Comparison of ENCODE assay signal across 8 cellular contexts in the genomic region with DNA sequence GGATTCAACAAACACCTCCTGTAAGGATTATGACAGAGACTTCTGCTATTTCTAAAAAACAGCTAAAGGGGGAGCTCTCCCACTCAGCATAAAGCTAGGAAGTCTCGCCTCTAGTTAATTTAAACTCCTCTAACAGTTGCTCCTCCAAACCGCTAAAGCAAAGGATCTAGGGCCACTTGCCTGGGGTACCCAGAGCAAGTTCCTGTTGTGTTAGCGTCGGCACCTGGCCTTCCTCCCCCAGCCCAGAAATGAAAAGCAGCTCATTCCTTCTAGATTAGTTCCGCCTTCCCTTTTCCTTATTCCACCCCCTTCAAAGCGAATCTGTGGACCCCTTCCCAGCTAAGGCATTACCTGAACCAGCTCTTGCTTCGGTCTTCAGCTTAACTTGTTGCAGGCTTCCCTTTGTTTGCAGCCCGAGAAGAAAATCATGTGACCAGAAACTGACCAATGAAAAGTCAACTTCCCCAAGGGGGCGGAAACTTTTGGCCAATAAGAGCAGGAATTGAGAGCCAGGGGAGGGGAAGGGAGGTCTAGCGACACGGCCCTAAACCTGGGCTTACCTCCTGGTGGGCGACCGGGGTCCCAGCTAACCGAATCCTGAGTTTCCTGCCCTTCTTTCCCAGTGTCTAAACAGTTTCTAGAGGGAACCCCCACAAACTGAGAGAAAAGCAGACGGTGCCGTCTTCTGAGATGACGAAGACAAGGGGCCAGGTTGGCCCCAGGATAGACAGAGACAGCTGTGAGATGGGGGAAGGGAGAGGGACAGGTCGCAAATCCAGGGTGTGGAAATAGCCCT. TPM values are rescaled to one million over a fixed set of nuclear protein-coding genes. Genes with fewer than 3 reads are reported as not detected.
DNase-seq lines count a peak whose midpoint lies in the region; ATAC-seq, FAIRE-seq and TF ChIP-seq lines count a peak whose summit lies in the region.

A gene with protein sequence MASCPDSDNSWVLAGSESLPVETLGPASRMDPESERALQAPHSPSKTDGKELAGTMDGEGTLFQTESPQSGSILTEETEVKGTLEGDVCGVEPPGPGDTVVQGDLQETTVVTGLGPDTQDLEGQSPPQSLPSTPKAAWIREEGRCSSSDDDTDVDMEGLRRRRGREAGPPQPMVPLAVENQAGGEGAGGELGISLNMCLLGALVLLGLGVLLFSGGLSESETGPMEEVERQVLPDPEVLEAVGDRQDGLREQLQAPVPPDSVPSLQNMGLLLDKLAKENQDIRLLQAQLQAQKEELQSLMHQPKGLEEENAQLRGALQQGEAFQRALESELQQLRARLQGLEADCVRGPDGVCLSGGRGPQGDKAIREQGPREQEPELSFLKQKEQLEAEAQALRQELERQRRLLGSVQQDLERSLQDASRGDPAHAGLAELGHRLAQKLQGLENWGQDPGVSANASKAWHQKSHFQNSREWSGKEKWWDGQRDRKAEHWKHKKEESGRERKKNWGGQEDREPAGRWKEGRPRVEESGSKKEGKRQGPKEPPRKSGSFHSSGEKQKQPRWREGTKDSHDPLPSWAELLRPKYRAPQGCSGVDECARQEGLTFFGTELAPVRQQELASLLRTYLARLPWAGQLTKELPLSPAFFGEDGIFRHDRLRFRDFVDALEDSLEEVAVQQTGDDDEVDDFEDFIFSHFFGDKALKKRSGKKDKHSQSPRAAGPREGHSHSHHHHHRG (minus strand): TSS at position 382 of the 796 bp plus-strand sequence. CDS start 2,378 bp downstream, outside the sequence.

- peak; percentile 77 for ATAC-seq in HG02798 (IDR thresholded peaks at IDR 0.05; ENCODE audit: poor library complexity, unreplicated experiment)
- peak; percentile 88 to 94 (median 92) for ATAC-seq in pancreas

- in situ Hi-C loops in transverse colon (cut with MboI; ENCODE audit: low pct_ligation_motif_present in 1 of 4, low pct_unique_long_range_greater_than_20kb in 1 of 4, low sequenced_read_pairs in 3 of 4) = loop anchor here in 3 of 4 donors (25.0 kb wide), 1 partner anchor 106 kb away; a partner anchor contains a TSS

- POLR2A ChIA-PET in GM10248 (lab: Yijun Ruan, JAX) = interaction anchor here (1.0 to 1.4 kb wide), 3 partner anchors 12 to 396 kb away, joined by 3 to 10 read pairs (median 3); no protein-coding TSS in a partner anchor

- 0% methylated on average over 18 of the region's 18 CpGs for WGBS in pancreas, 2 donors
- WGBS in transverse colon (ENCODE audit: low coverage in 1 of 2), 2 donors = 0% methylated on average over 6 to 18 of the region's 18 CpGs

- no peak for FAIRE-seq in pancreas (lab: Jason Lieb, UNC)

- TF ChIP-seq CTCF in GM10248 (IDR thresholded peaks at IDR 0.05; ENCODE audit: control extremely low read depth, extremely low read depth, low read depth, missing control alignments) (peak; percentile 24), cardiac muscle cell (IDR thresholded peaks at IDR 0.05; ENCODE audit: low read depth, low read length) (peak; percentile 58), pancreas (IDR thresholded peaks at IDR 0.05) (no peak), transverse colon (IDR thresholded peaks at IDR 0.05) (peak in 1 of 5 experiments; percentile 3)

- H3K4me3 ChIP-seq in cardiac muscle cell (peak within 1 kb of the TSS; percentile 47), pancreas (peak within 1 kb of the TSS; percentile 8 to 53 (median 36)), transverse colon (peak within 1 kb of the TSS; percentile 38 to 71 (median 65))

- peaks cover 51% of the 10 kb centered on the region for H3K4me1 ChIP-seq in cardiac muscle cell (ENCODE audit: low read depth)
- H3K4me1 ChIP-seq in pancreas = peaks cover 15 to 23% (median 18%) of the 10 kb centered on the region in 3 donors
- H3K4me1 ChIP-seq in transverse colon = peaks cover 24 to 67% (median 47%) of the 10 kb centered on the region in 4 donors

- H3K27ac ChIP-seq in cardiac muscle cell = peak within 1 kb of the TSS; percentile 94
- peak within 1 kb of the TSS; percentile 61 to 80 (median 75) for H3K27ac ChIP-seq in pancreas
- peak within 1 kb of the TSS; percentile 84 to 94 (median 92) for H3K27ac ChIP-seq in transverse colon

- peak; percentile 92 for DNase-seq in GM10248 (ENCODE audit: extremely low spot score)
- DNase-seq in NCI-H1694 (lab: John Stamatoyannopoulos, UW) = peak; percentile 91
- peak; percentile 85 for DNase-seq in amniotic epithelial cell (ENCODE audit: low read depth)
- peak; percentile 91 to 94 for DNase-seq in cardiac muscle cell (ENCODE audit: low read depth in 1 of 2, low spot score in 1 of 2)
- peak in 3 of 6 donors; percentile 84 to 89 (median 84) for DNase-seq in pancreas
- peak; percentile 86 for DNase-seq in transverse colon

- intact Hi-C loops in T-helper 1 cell treated with Interleukin-12 subunit alpha and Interleukin-12 subunit beta and Interleukin-4 antibody, amounts not matched to agents 30 ng/mL and 1 ng/mL, for 36 hours (cut with micrococcal nuclease) = loop anchor here (1.0 to 10.0 kb wide), 9 partner anchors 18 to 1549 kb away; a partner anchor contains a TSS
- intact Hi-C loops in pancreas (cut with DNase I) (no loop called here), transverse colon (cut with DNase I; ENCODE audit: low total_unique reads) (no loop called here)

- peak; percentile 61 for TF ChIP-seq POLR2A in transverse colon (IDR thresholded peaks at IDR 0.05)

- peaks cover 2% of the 10 kb centered on the region for H3K36me3 ChIP-seq in cardiac muscle cell
- peaks cover 0 to 3% (median 0%) of the 10 kb centered on the region in 3 donors for H3K36me3 ChIP-seq in pancreas
- H3K36me3 ChIP-seq in transverse colon = peaks cover 0 to 11% (median 0%) of the 10 kb centered on the region in 4 donors

- CTCF ChIA-PET in GM10248 (lab: Yijun Ruan, JAX) = interaction anchor here (0.7 to 5.2 kb wide), 16 partner anchors 9 to 129 kb away, joined by 3 to 22 read pairs (median 6); a partner anchor contains a TSS

- H3K27me3 ChIP-seq in cardiac muscle cell = no peaks in the 10 kb centered on the region
- H3K27me3 ChIP-seq in pancreas = no peaks in the 10 kb centered on the region
- no peaks in the 10 kb centered on the region for H3K27me3 ChIP-seq in transverse colon

- TF ChIP-seq EP300 in transverse colon (IDR thresholded peaks at IDR 0.05; ENCODE audit: low read depth) = no peak

- H3K9me3 ChIP-seq in cardiac muscle cell (ENCODE audit: low read depth) (no peaks in the 10 kb centered on the region), pancreas (no peaks in the 10 kb centered on the region), transverse colon (no peaks in the 10 kb centered on the region)

RNA-seq across cellular contexts. Expression of the gene that starts here (rescaled TPM):
- 119 and 120 TPM in 2 replicates for total RNA-seq in T-helper 1 cell treated with Interleukin-12 subunit alpha and Interleukin-12 subunit beta and Interleukin-4 antibody, amounts not matched to agents 30 ng/mL and 1 ng/mL, for 36 hours
- 155 and 161 TPM in 2 replicates for total RNA-seq in cardiac muscle cell
- polyA plus RNA-seq in cardiac muscle cell = 93.7 and 108 TPM in 2 replicates
- total RNA-seq in pancreas = 10 to 100 TPM; 15.6 to 53.1 (median 24.9) TPM
- 10 to 100 TPM; 29.5 to 45.4 TPM for polyA plus RNA-seq in pancreas
- total RNA-seq in transverse colon = 10 to 100 TPM; 54.1 to 94.1 (median 83.6) TPM

Comparison
In these comparisons a context has a peak if more than half of its experiments do, and no peak if none do; other contexts are left out.
1. CTCF ChIP-seq: peak in GM10248 (single experiment) and cardiac muscle cell (single experiment); none in pancreas (0 of 4).
2. Peak in every context shown above with its lines, with median percentiles within 50 percentile points of each other: H3K27ac ChIP-seq and H3K4me3 ChIP-seq.